ENCODE assay signal across 14 cellular contexts in the genomic region with DNA sequence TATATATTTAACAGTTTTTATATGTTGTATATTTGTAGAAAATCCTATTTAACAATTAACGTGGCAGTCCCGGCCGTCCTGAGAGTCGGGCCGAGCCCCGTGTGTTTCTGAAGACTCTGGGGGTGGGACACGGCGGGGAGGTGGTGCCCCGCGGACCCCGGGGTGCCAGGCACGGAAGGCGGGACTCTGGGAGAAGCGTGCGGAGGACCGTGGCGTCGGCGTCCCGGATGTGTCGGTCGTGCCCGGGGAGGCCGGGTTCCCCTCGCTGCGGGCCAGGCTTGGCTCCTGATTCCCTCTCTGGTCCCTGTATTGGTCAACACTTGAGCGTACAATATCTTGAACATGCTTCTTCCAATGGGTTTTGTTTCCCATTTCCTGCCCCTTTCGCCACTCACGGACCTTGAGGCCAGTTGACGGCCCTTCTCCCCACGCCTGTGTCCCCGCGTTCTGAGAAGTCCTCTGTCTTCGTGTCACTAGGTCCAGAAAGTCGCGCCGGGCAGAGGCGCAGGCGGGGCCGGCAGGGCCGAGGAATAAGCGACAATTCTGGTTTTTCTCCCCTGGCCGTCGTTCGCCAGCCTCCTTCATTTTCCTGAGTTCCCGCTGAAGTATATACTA.
"Had no signal": no experiment of that assay in that cellular context is flagged by ENCODE, and none has a peak within 500 bp of the region (broad histone marks: within the 10 kb centered on the region; RNA-seq: fewer than 3 reads in every experiment).

No MANE protein-coding gene starts in this region.

- H3K27ac Mint-ChIP-seq: activated CD4-positive, alpha-beta T cell treated with anti-CD3 and anti-CD28 coated beads, Interleukin-2, amount 10 ng/mL, durations not matched to agents 7 days and 5 days; dendritic cell treated with granulocyte-macrophage colony-stimulating factor and Interleukin-4, amounts not matched to agents 40 ng/mL and 50 ng/mL, for 4 days; stimulated activated naive CD8-positive, alpha-beta T cell treated with anti-CD3 and anti-CD28 coated beads, Interleukin-15, Interleukin-2, amounts not matched to agents 100 ng/mL and 50 ng/mL, for 24 hours had no signal

- DNase-seq: activated CD4-positive, alpha-beta T cell treated with anti-CD3 and anti-CD28 coated beads, Interleukin-2, amount 10 ng/mL, durations not matched to agents 7 days and 5 days; activated naive CD4-positive, alpha-beta T cell treated with Interleukin-2 at 50 U/mL for 16 hours; anterior cingulate cortex; brain microvascular endothelial cell; gastrocnemius medialis; left cardiac atrium; lower lobe of right lung; SW 1271 had no signal

- H3K36me3 ChIP-seq: brain microvascular endothelial cell, gastrocnemius medialis, heart left ventricle, lower lobe of right lung, neutrophil, upper lobe of left lung had no signal

- H3K9me3 Mint-ChIP-seq: activated CD4-positive, alpha-beta T cell treated with anti-CD3 and anti-CD28 coated beads, Interleukin-2, amount 10 ng/mL, durations not matched to agents 7 days and 5 days; dendritic cell treated with granulocyte-macrophage colony-stimulating factor and Interleukin-4, amounts not matched to agents 40 ng/mL and 50 ng/mL, for 4 days; stimulated activated naive CD8-positive, alpha-beta T cell treated with anti-CD3 and anti-CD28 coated beads, Interleukin-15, Interleukin-2, amounts not matched to agents 100 ng/mL and 50 ng/mL, for 24 hours had no signal

- H3K4me3 Mint-ChIP-seq: activated CD4-positive, alpha-beta T cell treated with anti-CD3 and anti-CD28 coated beads, Interleukin-2, amount 10 ng/mL, durations not matched to agents 7 days and 5 days; dendritic cell treated with granulocyte-macrophage colony-stimulating factor and Interleukin-4, amounts not matched to agents 40 ng/mL and 50 ng/mL, for 4 days; stimulated activated naive CD8-positive, alpha-beta T cell treated with anti-CD3 and anti-CD28 coated beads, Interleukin-15, Interleukin-2, amounts not matched to agents 100 ng/mL and 50 ng/mL, for 24 hours had no signal

- H3K4me2 ChIP-seq: smooth muscle cell had no signal

- H3K27me3 Mint-ChIP-seq: activated CD4-positive, alpha-beta T cell treated with anti-CD3 and anti-CD28 coated beads, Interleukin-2, amount 10 ng/mL, durations not matched to agents 7 days and 5 days; dendritic cell treated with granulocyte-macrophage colony-stimulating factor and Interleukin-4, amounts not matched to agents 40 ng/mL and 50 ng/mL, for 4 days; stimulated activated naive CD8-positive, alpha-beta T cell treated with anti-CD3 and anti-CD28 coated beads, Interleukin-15, Interleukin-2, amounts not matched to agents 100 ng/mL and 50 ng/mL, for 24 hours had no signal

- H3K4me3 ChIP-seq: gastrocnemius medialis, heart left ventricle, lower lobe of right lung, smooth muscle cell, upper lobe of left lung had no signal

- ATAC-seq: gastrocnemius medialis, heart left ventricle, left cardiac atrium, lower lobe of right lung had no signal

- H3K27me3 ChIP-seq: brain microvascular endothelial cell, gastrocnemius medialis, neutrophil, upper lobe of left lung had no signal

- H3K9me3 ChIP-seq: gastrocnemius medialis, heart left ventricle, lower lobe of right lung, neutrophil, upper lobe of left lung had no signal

- H3K4me1 Mint-ChIP-seq: activated CD4-positive, alpha-beta T cell treated with anti-CD3 and anti-CD28 coated beads, Interleukin-2, amount 10 ng/mL, durations not matched to agents 7 days and 5 days had no signal

- H3K4me1 ChIP-seq: gastrocnemius medialis, heart left ventricle, lower lobe of right lung, upper lobe of left lung had no signal

- H3K27ac ChIP-seq: brain microvascular endothelial cell, gastrocnemius medialis, heart left ventricle, lower lobe of right lung, neutrophil, upper lobe of left lung had no signal
